Comparison of ENCODE assay signal across 8 cellular contexts in genomic region chr17:6853764-6854442, GRCh38. TPM values are rescaled to one million over a fixed set of nuclear protein-coding genes. Genes with fewer than 3 reads are reported as not detected.
DNase-seq lines count a peak whose midpoint lies in the region; ATAC-seq and TF ChIP-seq lines count a peak whose summit lies in the region.

No MANE protein-coding gene starts in this region.

- CTCF ChIA-PET in activated CD8-positive, alpha-beta memory T cell treated with anti-CD3 and anti-CD28 coated beads, Interleukin-2, amount 10 ng/mL, durations not matched to agents 7 days and 5 days (lab: Charles Lee) = interaction anchor here (0.8 to 2.4 kb wide), 4 partner anchors 11 to 158 kb away, joined by 3 to 15 read pairs (median 4); partner anchors contain the start of gene RNASEK

- no peaks in the 10 kb centered on the region for H3K27me3 ChIP-seq in ovary

- H3K4me3 ChIP-seq in ovary = no peak overlapping the region

- H3K36me3 Mint-ChIP-seq in activated CD8-positive, alpha-beta memory T cell treated with anti-CD3 and anti-CD28 coated beads, Interleukin-2, amount 10 ng/mL, durations not matched to agents 7 days and 5 days = no peaks in the 10 kb centered on the region
- H3K36me3 Mint-ChIP-seq in stimulated activated naive CD8-positive, alpha-beta T cell treated with anti-CD3 and anti-CD28 coated beads, Interleukin-15, Interleukin-2, amounts not matched to agents 100 ng/mL and 50 ng/mL, for 24 hours (ENCODE audit: low read depth) = no peaks in the 10 kb centered on the region

- peaks cover 11% of the 10 kb centered on the region for H3K4me1 Mint-ChIP-seq in activated CD8-positive, alpha-beta memory T cell treated with anti-CD3 and anti-CD28 coated beads, Interleukin-2, amount 10 ng/mL, durations not matched to agents 7 days and 5 days
- peaks cover 15% of the 10 kb centered on the region for H3K4me1 Mint-ChIP-seq in stimulated activated naive CD8-positive, alpha-beta T cell treated with anti-CD3 and anti-CD28 coated beads, Interleukin-15, Interleukin-2, amounts not matched to agents 100 ng/mL and 50 ng/mL, for 24 hours (ENCODE audit: low read depth)

- ATAC-seq in activated CD8-positive, alpha-beta memory T cell treated with anti-CD3 and anti-CD28 coated beads, Interleukin-2, amount 10 ng/mL, durations not matched to agents 7 days and 5 days = peak; percentile 33
- ATAC-seq in HG03196 (IDR thresholded peaks at IDR 0.05; ENCODE audit: unreplicated experiment) = no peak

- no peak for TF ChIP-seq CTCF in ovary (IDR thresholded peaks at IDR 0.05)

- no peaks in the 10 kb centered on the region for H3K4me1 ChIP-seq in ovary (ENCODE audit: insufficient read depth)

- 10 to 18% (median 13%) methylated on average over 19 of the region's 19 CpGs for WGBS in ovary, 3 donors

- H3K27ac Mint-ChIP-seq in activated CD8-positive, alpha-beta memory T cell treated with anti-CD3 and anti-CD28 coated beads, Interleukin-2, amount 10 ng/mL, durations not matched to agents 7 days and 5 days = peak overlapping the region; percentile 21
- peak overlapping the region; percentile 80 for H3K27ac Mint-ChIP-seq in stimulated activated naive CD8-positive, alpha-beta T cell treated with anti-CD3 and anti-CD28 coated beads, Interleukin-15, Interleukin-2, amounts not matched to agents 100 ng/mL and 50 ng/mL, for 24 hours

- intact Hi-C loops in ovary (cut with DNase I) = no loop called here

- H3K36me3 ChIP-seq in ovary = no peaks in the 10 kb centered on the region

- no peaks in the 10 kb centered on the region for H3K9me3 Mint-ChIP-seq in activated CD8-positive, alpha-beta memory T cell treated with anti-CD3 and anti-CD28 coated beads, Interleukin-2, amount 10 ng/mL, durations not matched to agents 7 days and 5 days (ENCODE audit: low read depth)
- H3K9me3 Mint-ChIP-seq in stimulated activated naive CD8-positive, alpha-beta T cell treated with anti-CD3 and anti-CD28 coated beads, Interleukin-15, Interleukin-2, amounts not matched to agents 100 ng/mL and 50 ng/mL, for 24 hours = no peaks in the 10 kb centered on the region

- H3K27me3 Mint-ChIP-seq in activated CD8-positive, alpha-beta memory T cell treated with anti-CD3 and anti-CD28 coated beads, Interleukin-2, amount 10 ng/mL, durations not matched to agents 7 days and 5 days = peaks cover 32% of the 10 kb centered on the region
- H3K27me3 Mint-ChIP-seq in stimulated activated naive CD8-positive, alpha-beta T cell treated with anti-CD3 and anti-CD28 coated beads, Interleukin-15, Interleukin-2, amounts not matched to agents 100 ng/mL and 50 ng/mL, for 24 hours = peaks cover 8% of the 10 kb centered on the region

- TF ChIP-seq POLR2A in ovary (IDR thresholded peaks at IDR 0.05) = no peak

- H3K4me3 Mint-ChIP-seq in activated CD8-positive, alpha-beta memory T cell treated with anti-CD3 and anti-CD28 coated beads, Interleukin-2, amount 10 ng/mL, durations not matched to agents 7 days and 5 days = peak overlapping the region; percentile 68
- peak overlapping the region; percentile 81 for H3K4me3 Mint-ChIP-seq in stimulated activated naive CD8-positive, alpha-beta T cell treated with anti-CD3 and anti-CD28 coated beads, Interleukin-15, Interleukin-2, amounts not matched to agents 100 ng/mL and 50 ng/mL, for 24 hours

- no peak overlapping the region for H3K27ac ChIP-seq in ovary

- H3K9me3 ChIP-seq in ovary = no peaks in the 10 kb centered on the region

- no peak for TF ChIP-seq EP300 in ovary (IDR thresholded peaks at IDR 0.05)

- peak; percentile 38 to 49 for DNase-seq in activated CD4-positive, alpha-beta T cell treated with anti-CD3 and anti-CD28 coated beads for 4 hours
- no peak for DNase-seq in activated CD4-positive, alpha-beta T cell treated with anti-CD3 and anti-CD28 coated beads for 1 hour
- peak; percentile 42 for DNase-seq in activated CD8-positive, alpha-beta memory T cell treated with anti-CD3 and anti-CD28 coated beads, Interleukin-2, amount 10 ng/mL, durations not matched to agents 7 days and 5 days
- DNase-seq in iPS-NIHi11 (ENCODE audit: low spot score) (peak; percentile 44), ovary (no peak), activated gamma-delta T cell treated with Interleukin-2 at 50 U/mL for 16 hours (no peak)

RNA-seq across cellular contexts. Expression of gene TEKT1, which starts 22.4 kb away (rescaled TPM):
- not detected for total RNA-seq in activated CD8-positive, alpha-beta memory T cell treated with anti-CD3 and anti-CD28 coated beads, Interleukin-2, amount 10 ng/mL, durations not matched to agents 7 days and 5 days
- 10 to 100 TPM in 1 of 7 donors, 1 to 10 TPM in 2, under 1 TPM in 2, not detected in 2; 0.94 to 19.3 (median 2.1) TPM for total RNA-seq in ovary
- under 1 TPM in 1 of 2 donors, not detected in 1; 0.06 TPM for polyA plus RNA-seq in ovary

Comparison
In these comparisons a context has a peak if more than half of its experiments do, and no peak if none do; other contexts are left out.
1. DNase-seq: peak in activated CD4-positive, alpha-beta T cell treated with anti-CD3 and anti-CD28 coated beads for 4 hours (2 of 2), activated CD8-positive, alpha-beta memory T cell treated with anti-CD3 and anti-CD28 coated beads, Interleukin-2, amount 10 ng/mL, durations not matched to agents 7 days and 5 days (single experiment) and iPS-NIHi11 (single experiment); none in activated CD4-positive, alpha-beta T cell treated with anti-CD3 and anti-CD28 coated beads for 1 hour (single experiment), ovary (0 of 5) and activated gamma-delta T cell treated with Interleukin-2 at 50 U/mL for 16 hours (single experiment).